8 cellular contexts compared by ENCODE assay signal in genomic region chr9:110578896-110579752, GRCh38. TPM values are rescaled to one million over a fixed set of nuclear protein-coding genes. Genes with fewer than 3 reads are reported as not detected.
DNase-seq lines count a peak whose midpoint lies in the region; ATAC-seq and TF ChIP-seq lines count a peak whose summit lies in the region.

SVEP1 (minus strand) TSS chr9:110579741; CDS start chr9:110579543, 198 bp downstream.

- peaks cover 13% of the 10 kb centered on the region for H3K4me1 Mint-ChIP-seq in endothelial cell (ENCODE audit: unreplicated experiment)

- in situ Hi-C loops in ACHN (cut with HindIII; ENCODE audit: low pct_ligation_motif_present, low pct_unique_long_range_greater_than_20kb, low sequenced_read_pairs), result no loop called here

- H3K4me3 ChIP-seq in lower lobe of right lung (peak within 1 kb of the TSS; percentile 60), testis (peak within 1 kb of the TSS; percentile 54 to 57)

- H3K9me3 ChIP-seq in lower lobe of right lung, result no peaks in the 10 kb centered on the region
- H3K9me3 ChIP-seq in testis, result no peaks in the 10 kb centered on the region

- DNase-seq in DMS 273 (lab: John Stamatoyannopoulos, UW; ENCODE audit: unreplicated experiment) (peak; percentile 82), NCI-H510A (lab: John Stamatoyannopoulos, UW) (peak; percentile 6), endothelial cell (ENCODE audit: low spot score) (peak; percentile 45), lower lobe of right lung (peak; percentile 81), testis (peak; percentile 57), ACHN (no peak)
- DNase-seq in activated CD8-positive, alpha-beta memory T cell treated with anti-CD3 and anti-CD28 coated beads, Interleukin-2, amount 50 U/mL, for 4 hours, result no peak

- no peaks in the 10 kb centered on the region for H3K9me3 Mint-ChIP-seq in endothelial cell (ENCODE audit: unreplicated experiment)

- peaks cover 14% of the 10 kb centered on the region for H3K27me3 Mint-ChIP-seq in endothelial cell (ENCODE audit: unreplicated experiment)

- peaks cover 4% of the 10 kb centered on the region for H3K36me3 Mint-ChIP-seq in endothelial cell (ENCODE audit: low read depth, unreplicated experiment)

- intact Hi-C loops in lower lobe of right lung (cut with DNase I) (no loop called here), testis (cut with DNase I; ENCODE audit: low total_unique reads) (no loop called here)

- ATAC-seq in lower lobe of right lung (peak; percentile 69 to 70), GM18511 (IDR thresholded peaks at IDR 0.05; ENCODE audit: unreplicated experiment) (no peak)

- H3K4me1 ChIP-seq in lower lobe of right lung, result no peaks in the 10 kb centered on the region
- H3K4me1 ChIP-seq in testis, result no peaks in the 10 kb centered on the region

- WGBS in testis, 2 donors, result 0% methylated on average over 11 to 99 of the region's 99 CpGs

- H3K27ac ChIP-seq in lower lobe of right lung (peak within 1 kb of the TSS; percentile 81), testis (peak within 1 kb of the TSS in 1 of 2 donors; percentile 71)

- H3K27ac Mint-ChIP-seq in endothelial cell (ENCODE audit: unreplicated experiment), result no peak within 1 kb of the TSS

- H3K4me3 Mint-ChIP-seq in endothelial cell (ENCODE audit: unreplicated experiment), result peak within 1 kb of the TSS; percentile 90

- H3K27me3 ChIP-seq in lower lobe of right lung (ENCODE audit: low read depth) (peaks cover 39% of the 10 kb centered on the region), testis (no peaks in the 10 kb centered on the region)

- TF ChIP-seq POLR2A in testis (IDR thresholded peaks at IDR 0.05), result no peak

- no peak for TF ChIP-seq CTCF in endothelial cell (IDR thresholded peaks at IDR 0.05; ENCODE audit: unreplicated experiment)
- TF ChIP-seq CTCF in lower lobe of right lung (IDR thresholded peaks at IDR 0.05), result no peak
- TF ChIP-seq CTCF in testis (IDR thresholded peaks at IDR 0.05), result no peak

- no peaks in the 10 kb centered on the region for H3K36me3 ChIP-seq in lower lobe of right lung
- no peaks in the 10 kb centered on the region for H3K36me3 ChIP-seq in testis (ENCODE audit: low read depth, missing control alignments)

RNA-seq across cellular contexts. Expression of gene SVEP1, which starts in this region (rescaled TPM):
- 0.08 TPM for total RNA-seq in endothelial cell (ENCODE audit: unreplicated experiment)
- 55.9 TPM for total RNA-seq in lower lobe of right lung
- total RNA-seq in testis, result 1 to 10 TPM; 4.6 to 6.9 TPM
- polyA plus RNA-seq in testis (ENCODE audit: insufficient read depth, low read depth, low replicate concordance), result 7.9 TPM

Comparison
In these comparisons a context has a peak if more than half of its experiments do, and no peak if none do; other contexts are left out.
1. Peak in DNase-seq in endothelial cell; RNA of the gene not detected or under 1 TPM.
2. DNase-seq: peak in DMS 273 (single experiment), NCI-H510A (single experiment), lower lobe of right lung (single experiment) and testis (single experiment); none in activated CD8-positive, alpha-beta memory T cell treated with anti-CD3 and anti-CD28 coated beads, Interleukin-2, amount 50 U/mL, for 4 hours (single experiment) and ACHN (single experiment).